24 cellular contexts compared by ENCODE assay signal in genomic region chr1:231497629-231498152, GRCh38.
"Had no signal": no experiment of that assay in that cellular context is flagged by ENCODE, and none has a peak within 500 bp of the region (broad histone marks: within the 10 kb centered on the region; RNA-seq: fewer than 3 reads in every experiment).

No MANE protein-coding gene starts in this region.

- H3K9me3 ChIP-seq: right lobe of liver, thoracic aorta had no signal

- DNase-seq: heart left ventricle; kidney glomerular epithelial cell; left ventricle myocardium inferior; mesendoderm; midbrain; naive B cell; natural killer cell; nephron progenitor cell; ovary; right lobe of liver; spleen; stimulated activated CD4-positive, alpha-beta T cell treated with anti-CD3 and anti-CD28 coated beads, Interleukin-4, amount 100 ng/mL, for 24 hours; stimulated activated naive CD4-positive, alpha-beta T cell; tibial artery; upper lobe of right lung had no signal

- H3K27me3 ChIP-seq: heart left ventricle, neutrophil, ovary, right atrium auricular region, right lobe of liver, spleen, suprapubic skin, tibial artery, upper lobe of right lung had no signal

- H3K36me3 ChIP-seq: heart left ventricle, left ventricle myocardium inferior, neural progenitor cell, neutrophil, ovary, right atrium auricular region, right lobe of liver, spleen, suprapubic skin, thoracic aorta, tibial artery, upper lobe of right lung had no signal

- H3K4me1 ChIP-seq: neural progenitor cell, right lobe of liver, suprapubic skin, tibial artery, upper lobe of right lung had no signal

- FAIRE-seq: keratinocyte, urothelium cell line had no signal

- H3K4me3 ChIP-seq: heart left ventricle, left ventricle myocardium inferior, lung, neural progenitor cell, ovary, right atrium auricular region, right lobe of liver, spleen, suprapubic skin, thoracic aorta, tibial artery, upper lobe of right lung had no signal

- ATAC-seq: heart left ventricle; natural killer cell; right lobe of liver; stimulated activated effector memory CD8-positive, alpha-beta T cell treated with anti-CD3 and anti-CD28 coated beads, Interleukin-12 subunit alpha, Interleukin-12 subunit beta, amount 100 ng/mL, for 72 hours; upper lobe of right lung had no signal

- H3K27ac ChIP-seq: heart left ventricle, left ventricle myocardium inferior, neural progenitor cell, neutrophil, ovary, right atrium auricular region, right lobe of liver, spleen, suprapubic skin, thoracic aorta, tibial artery, upper lobe of right lung had no signal
